Comparison of ENCODE assay signal across 3 cellular contexts in the genomic region with DNA sequence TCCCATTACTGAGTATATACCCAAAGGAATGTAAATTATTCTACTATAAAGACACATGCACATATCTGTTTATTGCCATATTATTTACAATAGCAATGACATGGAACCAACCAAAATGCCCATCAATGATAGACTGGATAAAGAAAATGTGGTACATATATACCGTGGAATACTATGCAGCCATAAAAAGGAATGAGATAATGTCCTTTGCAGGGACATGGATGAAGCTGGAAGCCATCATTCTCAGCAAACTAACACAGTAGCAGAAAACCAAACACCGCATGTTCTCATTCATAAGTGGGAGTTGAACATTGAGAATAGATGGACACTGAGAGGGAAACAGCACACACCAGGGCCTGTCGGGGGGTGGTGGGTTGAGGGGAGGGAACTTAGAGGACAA. TPM values are rescaled to one million over a fixed set of nuclear protein-coding genes. Genes with fewer than 3 reads are reported as not detected.
DNase-seq lines count a peak whose midpoint lies in the region; ATAC-seq, FAIRE-seq and TF ChIP-seq lines count a peak whose summit lies in the region.
"Not testable (repeated sequence)": the region's sequence is repeated elsewhere in the genome, so short reads cannot be mapped to it uniquely, and the experiment has no call there.

No MANE protein-coding gene starts in this region.

- not testable (repeated sequence) for BruUV-seq in K562 (replicated peaks; lab: Mats Ljungman, UMichigan)

- WGBS in K562 (ENCODE audit: insufficient coverage, low coverage, missing lambda C conversion rate), result 0% methylated on average over 3 of the region's 3 CpGs

- not testable (repeated sequence) for H3K9me1 ChIP-seq in K562 (ENCODE audit: control insufficient read depth, insufficient read depth, low read length)

- intact Hi-C loops in K562 (cut with micrococcal nuclease), result not testable (repeated sequence)

- not testable (repeated sequence) for H3K9me3 ChIP-seq in HEK293 (ENCODE audit: control insufficient read depth, insufficient read depth, low read depth, low read length); K562 (replicated peaks; ENCODE audit: control insufficient read depth, insufficient read depth, low read depth, low read length)

- not testable (repeated sequence) for ATAC-seq in SK-N-SH treated with all-trans-retinoic acid at 6 μM for 48 hours, K562

- not testable (repeated sequence) for H3K27ac ChIP-seq in HEK293 (ENCODE audit: extremely low read depth, low read depth, low read length); K562 (ENCODE audit: extremely low read depth, low read depth, low read length)

- not testable (repeated sequence) for H2AFZ ChIP-seq in K562 (ENCODE audit: low read depth, low read length)

- not testable (repeated sequence) for TF ChIP-seq POLR2A in K562 (conservative IDR thresholded peaks at IDR 0.05)

- FAIRE-seq in K562 (lab: Jason Lieb, UNC), result not testable (repeated sequence)

- H3K27me3 ChIP-seq in K562 (ENCODE audit: control insufficient read depth in 2 of 2, insufficient read depth in 2 of 2, low read length in 2 of 2), result peaks cover 10 to 20% of the 10 kb centered on the region in 2 experiments; a peak in 4 of 5 replicates

- TF ChIP-seq RAD21 in K562 (CRISPR knock-in tag; conservative IDR thresholded peaks at IDR 0.05 in 1 of 2, IDR thresholded peaks at IDR 0.05 in 1 of 2), result not testable (repeated sequence)

- H3K4me1 ChIP-seq in HEK293 (ENCODE audit: control insufficient read depth, insufficient read depth, low read length); K562 (replicated peaks in 1 of 2; ENCODE audit: control insufficient read depth in 2 of 2, insufficient read depth in 2 of 2, low read length in 2 of 2): not testable (repeated sequence)

- not testable (repeated sequence) for TF ChIP-seq EP300 in K562 (IDR thresholded peaks at IDR 0.05; ENCODE audit: low read length)

- H3K36me3 ChIP-seq in HEK293 (ENCODE audit: control insufficient read depth in 2 of 2, insufficient read depth in 1 of 2, low read length in 2 of 2); K562 (ENCODE audit: control insufficient read depth, insufficient read depth, low read length): not testable (repeated sequence)

- TF ChIP-seq CTCF in HEK293 (tag by site-specific recombination; IDR thresholded peaks at IDR 0.05); K562 (IDR thresholded peaks at IDR 0.05 in 2 of 3, conservative IDR thresholded peaks at IDR 0.05 in 1 of 3; ENCODE audit: insufficient read depth in 2 of 3, low read depth in 1 of 3, low read length in 3 of 3): not testable (repeated sequence)

- H3K9ac ChIP-seq in K562 (ENCODE audit: insufficient read depth in 1 of 2, low read depth in 2 of 2, low read length in 2 of 2), result not testable (repeated sequence)

- CTCF ChIA-PET in HEK293 (lab: Yijun Ruan, JAX), result interaction anchor here (0.6 kb wide), 1 partner anchor 16 kb away, joined by 3 read pairs; no protein-coding TSS in a partner anchor
- CTCF ChIA-PET in K562 (lab: Yijun Ruan, JAX; ENCODE audit: low intra/inter-chr PET ratio), result not testable (repeated sequence)

- POLR2A ChIA-PET in HEK293 (lab: Yijun Ruan, JAX), result not testable (repeated sequence)
- POLR2A ChIA-PET in K562 (lab: Yijun Ruan, JAX), result interaction anchor here (1.1 kb wide), 1 partner anchor 53 kb away, joined by 3 read pairs; no protein-coding TSS in a partner anchor

- not testable (repeated sequence) for H4K20me1 ChIP-seq in K562 (replicated peaks; ENCODE audit: control insufficient read depth, insufficient read depth, low read length)

- H3K4me3 ChIP-seq in HEK293 (ENCODE audit: low read depth, low read length); K562: not testable (repeated sequence)

- not testable (repeated sequence) for H3K79me2 ChIP-seq in K562 (ENCODE audit: control insufficient read depth, insufficient read depth, low read length)

- DNase-seq in K562 (ENCODE audit: extremely low read depth in 1 of 4, low spot score in 3 of 4), result not testable (repeated sequence)

- H3K4me2 ChIP-seq in K562 (ENCODE audit: insufficient read depth, low read length), result not testable (repeated sequence)

- in situ Hi-C loops in K562 (cut with MboI), result not testable (repeated sequence)

TF ChIP-seq in HEK293, 187 proteins besides CTCF, POLR2A, EP300 and RAD21:
- peak; percentile 87 for TF ChIP-seq ZNF146 (tag by site-specific recombination; IDR thresholded peaks at IDR 0.05)

TF ChIP-seq in SK-N-SH treated with all-trans-retinoic acid at 6 μM for 48 hours, 23 proteins besides CTCF, POLR2A, EP300 and RAD21:
- TF ChIP-seq ZNF8 (CRISPR knock-in tag; IDR thresholded peaks at IDR 0.05), result 0 out of 2 replicates have a peak, but pooled peaks have one; percentile 49

TF ChIP-seq in K562, 482 proteins besides CTCF, POLR2A, EP300 and RAD21:
- TF ChIP-seq RBM25 (IDR thresholded peaks at IDR 0.05; ENCODE audit: low read depth, low read length, severe bottlenecking) (peak; percentile 13), KDM1A (IDR thresholded peaks at IDR 0.05) (0 out of 4 replicates have a peak, but pooled peaks of 1 of the 2 experiments have one; percentile 11), ZNF146 (CRISPR knock-in tag; IDR thresholded peaks at IDR 0.05; ENCODE audit: unreplicated experiment) (peak; percentile 78)

RNA-seq across cellular contexts. Expression of a gene that starts 39.7 kb away (rescaled TPM):
- total RNA-seq in K562 (2011; cell fraction: chromatin; rRNA removed; ENCODE audit: low replicate concordance), result 37.7 and 89.2 TPM in 2 replicates
- 26.5 and 27.1 TPM in 2 replicates for total RNA-seq in K562 (2011; cell fraction: nucleolus; rRNA removed)
- total RNA-seq in K562 (2011; cell fraction: nucleoplasm; rRNA removed), result 32.0 and 50.1 TPM in 2 replicates
- total RNA-seq in K562 (2014; rRNA removed) (27.0 and 32.7 TPM in 2 replicates), K562 (2014; rRNA removed; fragmentation: Illumina TruSeq; extraction: Trizol) (33.4 and 35.3 TPM in 2 replicates), K562 (2015; rRNA removed; fragmentation: Illumina TruSeq; extraction: Trizol) (31.7 and 37.5 TPM in 2 replicates), K562 (2021) (42.6 and 42.7 TPM in 2 replicates)
- polyA plus RNA-seq in K562 (2011; rRNA removed) (28.1 and 36.4 TPM in 2 replicates), K562 (2014; fragmentation: Illumina TruSeq; extraction: Trizol) (24.8 and 32.6 TPM in 2 replicates), K562 (2014; fragmentation: Nextera tagmentation; extraction: Ambion mirVana) (1 to 10 TPM; 6.5 to 10.0 TPM), K562 (2014; rRNA removed) (23.3 TPM in 2 replicates)
- 17.9 and 20.3 TPM in 2 replicates for polyA plus RNA-seq in K562 (2011; cell fraction: cytosol; rRNA removed)
- polyA plus RNA-seq in K562 (2011; cell fraction: nucleus; rRNA removed), result 29.4 and 33.3 TPM in 2 replicates
- polyA plus RNA-seq in K562 (2012), result 19.3 and 25.7 TPM in 2 replicates
- 50.3 and 54.6 TPM in 2 replicates for polyA minus RNA-seq in K562 (2011; rRNA and poly(A)+ RNA removed)
- 24.0 and 25.2 TPM in 2 replicates for polyA minus RNA-seq in K562 (2011; cell fraction: cytosol; rRNA and poly(A)+ RNA removed)
- polyA minus RNA-seq in K562 (2011; cell fraction: nucleus; rRNA and poly(A)+ RNA removed), result 40.5 and 64.5 TPM in 2 replicates
